ENCODE assay signal across 6 cellular contexts in genomic region chr22:37167176-37167980, GRCh38. TPM values are rescaled to one million over a fixed set of nuclear protein-coding genes. Genes with fewer than 3 reads are reported as not detected.
A peak's percentile ranks its signal among the peaks of the same experiment; 100 is the strongest.
DNase-seq lines count a peak whose midpoint lies in the region; ATAC-seq and TF ChIP-seq lines count a peak whose summit lies in the region.
"Had no signal": no experiment of that assay in that cellular context is flagged by ENCODE, and none has a peak within 500 bp of the region (broad histone marks: within the 10 kb centered on the region; RNA-seq: fewer than 3 reads in every experiment).

No MANE protein-coding gene starts in this region.

- H3K9me3 ChIP-seq in esophagus (ENCODE audit: control insufficient read depth in 2 of 2, insufficient read depth in 1 of 2, low read depth in 1 of 2, low read length in 1 of 2) = no peaks in the 10 kb centered on the region

- no peak overlapping the region for H3K4me3 Mint-ChIP-seq in stimulated activated memory B cell treated with anti-CD40 and anti-IgM and Interleukin-4, amounts not matched to agents 10 μg/mL and 1 μg/mL and 100 μg/mL, for 72 hours

- ATAC-seq in stimulated activated memory B cell treated with anti-CD40 and anti-IgM and Interleukin-4, amounts not matched to agents 10 μg/mL and 1 μg/mL and 100 μg/mL, for 72 hours = no peak
- ATAC-seq in GM19452 (IDR thresholded peaks at IDR 0.05; ENCODE audit: unreplicated experiment) = no peak

- no peaks in the 10 kb centered on the region for H3K27me3 ChIP-seq in esophagus (ENCODE audit: control insufficient read depth in 1 of 2, insufficient read depth in 2 of 2, low read length in 2 of 2)

- H3K27ac ChIP-seq in VCaP = peak overlapping the region; percentile 36; the same call in 1 of the 2 replicates
- H3K27ac ChIP-seq in esophagus (ENCODE audit: low read depth in 2 of 2, low read length in 1 of 2) = peak overlapping the region; percentile 41 to 69

- no peaks in the 10 kb centered on the region for H3K36me3 Mint-ChIP-seq in stimulated activated memory B cell treated with anti-CD40 and anti-IgM and Interleukin-4, amounts not matched to agents 10 μg/mL and 1 μg/mL and 100 μg/mL, for 72 hours

- H3K27me3 Mint-ChIP-seq in stimulated activated memory B cell treated with anti-CD40 and anti-IgM and Interleukin-4, amounts not matched to agents 10 μg/mL and 1 μg/mL and 100 μg/mL, for 72 hours = no peaks in the 10 kb centered on the region

- no peak overlapping the region for H3K4me3 ChIP-seq in esophagus (ENCODE audit: low read depth in 1 of 2, low read length in 2 of 2)

- peaks cover 0 to 3% of the 10 kb centered on the region in 2 donors for H3K4me1 ChIP-seq in esophagus (ENCODE audit: control insufficient read depth in 2 of 2, insufficient read depth in 2 of 2, low read length in 1 of 2)

- no peaks in the 10 kb centered on the region for H3K9me3 Mint-ChIP-seq in stimulated activated memory B cell treated with anti-CD40 and anti-IgM and Interleukin-4, amounts not matched to agents 10 μg/mL and 1 μg/mL and 100 μg/mL, for 72 hours

- 69% methylated on average over 17 of the region's 17 CpGs for WGBS in esophagus, 2 donors

- H3K36me3 ChIP-seq in esophagus (ENCODE audit: control insufficient read depth in 2 of 2, insufficient read depth in 2 of 2, low read length in 1 of 2) = no peaks in the 10 kb centered on the region

- TF ChIP-seq CTCF in VCaP (conservative IDR thresholded peaks at IDR 0.05) = no peak

- H3K4me1 Mint-ChIP-seq in stimulated activated memory B cell treated with anti-CD40 and anti-IgM and Interleukin-4, amounts not matched to agents 10 μg/mL and 1 μg/mL and 100 μg/mL, for 72 hours = peaks cover 44% of the 10 kb centered on the region

- DNase-seq in GF-D8 (lab: John Stamatoyannopoulos, UW) = no peak

- peak overlapping the region; percentile 10 for H3K27ac Mint-ChIP-seq in stimulated activated memory B cell treated with anti-CD40 and anti-IgM and Interleukin-4, amounts not matched to agents 10 μg/mL and 1 μg/mL and 100 μg/mL, for 72 hours

RNA-seq across cellular contexts. Expression of gene IL2RB, which starts 17.7 kb away (rescaled TPM):
- polyA plus RNA-seq in esophagus = 1 to 10 TPM in 1 of 2 donors, under 1 TPM in 1; 0.65 to 1.2 TPM
- polyA plus RNA-seq: neural cell had no signal

RNA-seq across cellular contexts. Expression of gene C1QTNF6, which starts 20.7 kb away (rescaled TPM):
- polyA plus RNA-seq in esophagus = 1 to 10 TPM; 1.3 to 4.9 TPM

RNA-seq across cellular contexts. Expression of gene SSTR3, which starts 44.9 kb away (rescaled TPM):
- under 1 TPM in 1 of 2 donors, not detected in 1; 0.02 TPM for polyA plus RNA-seq in esophagus
- polyA plus RNA-seq: neural cell had no signal

RNA-seq across cellular contexts. Expression of gene TMPRSS6, which starts 57.9 kb away (rescaled TPM):
- polyA plus RNA-seq in esophagus = under 1 TPM; 0.04 to 0.05 TPM
- polyA plus RNA-seq: neural cell had no signal
